ENCODE assay signal across 16 cellular contexts in the genomic region with DNA sequence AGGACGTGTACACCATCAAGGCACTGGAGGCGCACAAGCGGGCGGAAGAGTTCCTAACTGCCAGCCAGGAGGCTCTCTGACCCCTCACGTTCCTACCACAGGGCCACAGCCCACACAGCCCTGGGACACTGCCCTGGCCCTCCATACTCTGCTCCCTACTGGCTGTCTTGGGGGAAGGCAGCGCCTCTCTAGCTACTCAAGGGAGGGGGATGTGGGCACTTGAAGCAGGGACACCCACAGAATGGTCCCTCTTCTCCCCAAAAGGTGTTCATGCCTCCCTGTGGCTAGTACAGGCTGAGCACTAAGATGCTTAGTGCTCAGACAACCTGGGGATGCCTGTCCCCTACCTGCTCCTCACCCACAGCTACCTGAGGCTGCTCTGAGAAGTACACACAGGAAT. TPM values are rescaled to one million over a fixed set of nuclear protein-coding genes. Genes with fewer than 3 reads are reported as not detected.
DNase-seq lines count a peak whose midpoint lies in the region; ATAC-seq, FAIRE-seq and TF ChIP-seq lines count a peak whose summit lies in the region.
"Had no signal": no experiment of that assay in that cellular context is flagged by ENCODE, and none has a peak within 500 bp of the region (broad histone marks: within the 10 kb centered on the region; RNA-seq: fewer than 3 reads in every experiment).

No MANE protein-coding gene starts in this region.

- no peak overlapping the region for H3K27ac ChIP-seq in BLaER1
- no peak overlapping the region for H3K27ac ChIP-seq in CD8-positive, alpha-beta T cell (ENCODE audit: low read depth, low read length)
- peak overlapping the region; percentile 78 for H3K27ac ChIP-seq in RWPE1
- H3K27ac ChIP-seq in HepG2 (ENCODE audit: extremely low read length, insufficient read depth, low read length) = no peak overlapping the region
- H3K27ac ChIP-seq in aorta (ENCODE audit: low read depth in 1 of 2, low read length in 2 of 2) = no peak overlapping the region
- no peak overlapping the region for H3K27ac ChIP-seq in psoas muscle
- H3K27ac ChIP-seq: upper lobe of right lung had no signal

- H3K4me3 ChIP-seq in BLaER1 (no peak overlapping the region), HepG2 (replicated peaks in 1 of 3; ENCODE audit: insufficient read depth in 1 of 3, low read depth in 2 of 3, low read length in 3 of 3) (no peak overlapping the region), aorta (ENCODE audit: low read length in 2 of 2) (no peak overlapping the region), psoas muscle (no peak overlapping the region)
- no peak overlapping the region for H3K4me3 ChIP-seq in CD8-positive, alpha-beta T cell (ENCODE audit: low read depth, low read length)
- H3K4me3 ChIP-seq: upper lobe of right lung had no signal

- 93% methylated on average over 6 of the region's 6 CpGs for WGBS in HepG2 (ENCODE audit: low lambda C conversion rate)
- WGBS in aorta, 2 donors = 69% methylated on average over 6 of the region's 6 CpGs
- 66 to 77% (median 77%) methylated on average over 6 of the region's 6 CpGs for WGBS in psoas muscle, 3 donors

- FAIRE-seq in HepG2 (lab: Jason Lieb, UNC) = no peak
- FAIRE-seq: TTC549 had no signal

- no TSS peak for BruUV-seq in HepG2 (replicated peaks; lab: Mats Ljungman, UMichigan)

- TF ChIP-seq RAD21 in HepG2 (CRISPR knock-in tag; IDR thresholded peaks at IDR 0.05) = no peak

- H3K36me3 Mint-ChIP-seq in CD8-positive, alpha-beta T cell = peaks cover 73% of the 10 kb centered on the region

- no peak for TF ChIP-seq CTCF in CD8-positive, alpha-beta T cell (IDR thresholded peaks at IDR 0.05)
- no peak for TF ChIP-seq CTCF in RWPE1 (conservative IDR thresholded peaks at IDR 0.05; ENCODE audit: low read depth)
- TF ChIP-seq CTCF in HepG2 (CRISPR knock-in tag; IDR thresholded peaks at IDR 0.05) = peak; percentile 22; the same call in 1 of the 2 replicates
- TF ChIP-seq CTCF in psoas muscle (IDR thresholded peaks at IDR 0.05) = no peak

- peaks cover 34% of the 10 kb centered on the region for H3K4me1 ChIP-seq in BLaER1
- H3K4me1 ChIP-seq in CD8-positive, alpha-beta T cell (ENCODE audit: insufficient read depth, low read length) = peaks cover 26% of the 10 kb centered on the region
- peaks cover 29% of the 10 kb centered on the region for H3K4me1 ChIP-seq in HepG2 (ENCODE audit: insufficient read depth, low read length)
- no peaks in the 10 kb centered on the region for H3K4me1 ChIP-seq in aorta (ENCODE audit: control insufficient read depth in 1 of 2, insufficient read depth in 2 of 2, low read length in 2 of 2)
- H3K4me1 ChIP-seq in psoas muscle = peaks cover 26% of the 10 kb centered on the region

- no peak for TF ChIP-seq EP300 in HepG2 (IDR thresholded peaks at IDR 0.05; ENCODE audit: low read depth in 2 of 2, low read length in 2 of 2)
- no peak for TF ChIP-seq EP300 in HepG2 (CRISPR knock-in tag; IDR thresholded peaks at IDR 0.05; ENCODE audit: borderline replicate concordance)

- H3K27me3 Mint-ChIP-seq in CD8-positive, alpha-beta T cell (ENCODE audit: low read depth) = no peaks in the 10 kb centered on the region
- H3K27me3 Mint-ChIP-seq: activated naive CD4-positive, alpha-beta T cell treated with anti-CD3 and anti-CD28 coated beads, Interleukin-2, amount 50 U/mL, for 24 hours had no signal

- DNase-seq in CD8-positive, alpha-beta T cell = no peak
- no peak for DNase-seq in RWPE1 (ENCODE audit: low spot score)
- DNase-seq in HepG2 (ENCODE audit: low spot score) = no peak
- DNase-seq in aorta = no peak
- DNase-seq in activated CD8-positive, alpha-beta memory T cell treated with anti-CD3 and anti-CD28 coated beads, Interleukin-2, amount 50 U/mL, for 48 hours = no peak
- DNase-seq in psoas muscle = no peak
- DNase-seq: activated CD4-positive, alpha-beta T cell treated with anti-CD3 and anti-CD28 coated beads for 4 hours; left colon; midbrain; NCI-H1694 treated with DMSO at 0.1 percent for 48 hours; NCI-H69; stimulated activated CD4-positive, alpha-beta T cell treated with anti-CD3 and anti-CD28 coated beads, Interleukin-2, amount 100 ng/mL, for 24 hours; upper lobe of right lung had no signal

- H3K9me3 ChIP-seq in BLaER1 (no peaks in the 10 kb centered on the region), HepG2 (ENCODE audit: low read length) (no peaks in the 10 kb centered on the region), aorta (ENCODE audit: control insufficient read depth, low read length) (no peaks in the 10 kb centered on the region), psoas muscle (no peaks in the 10 kb centered on the region)
- H3K9me3 ChIP-seq in CD8-positive, alpha-beta T cell (ENCODE audit: low read length) = no peaks in the 10 kb centered on the region
- H3K9me3 ChIP-seq: upper lobe of right lung had no signal

- peaks cover 44% of the 10 kb centered on the region for H4K20me1 ChIP-seq in BLaER1
- no peaks in the 10 kb centered on the region for H4K20me1 ChIP-seq in HepG2 (ENCODE audit: insufficient read depth, low read length)

- no peaks in the 10 kb centered on the region for H3K27me3 ChIP-seq in BLaER1
- no peaks in the 10 kb centered on the region for H3K27me3 ChIP-seq in CD8-positive, alpha-beta T cell (ENCODE audit: insufficient read depth, low read length)
- H3K27me3 ChIP-seq in HepG2 (ENCODE audit: control insufficient read depth in 1 of 2, insufficient read depth in 2 of 2, low read length in 2 of 2) = no peaks in the 10 kb centered on the region; a peak in 1 of 5 replicates
- no peaks in the 10 kb centered on the region for H3K27me3 ChIP-seq in aorta (ENCODE audit: control insufficient read depth in 1 of 2, insufficient read depth in 2 of 2, low read length in 1 of 2)
- no peaks in the 10 kb centered on the region for H3K27me3 ChIP-seq in psoas muscle (ENCODE audit: insufficient read depth in 3 of 3, low read length in 2 of 3)
- H3K27me3 ChIP-seq: upper lobe of right lung had no signal

- POLR2A ChIA-PET in CD8-positive, alpha-beta T cell (lab: Charles Lee) = interaction anchor here (0.7 to 1.8 kb wide), 3 partner anchors 27 to 82 kb away, joined by 3 to 8 read pairs (median 3); partner anchors contain the start of genes CNPY3 and PPP2R5D
- POLR2A ChIA-PET in RWPE1 (lab: Yijun Ruan, JAX; ENCODE audit: low non-redundant PET) = no interaction called here
- POLR2A ChIA-PET in HepG2 (lab: Yijun Ruan, JAX) = interaction anchor here (1.0 to 4.9 kb wide), 3 partner anchors 27 to 82 kb away, joined by 3 to 22 read pairs (median 3); partner anchors contain the start of genes CNPY3, CUL7 and PPP2R5D

- H3K4me1 Mint-ChIP-seq in CD8-positive, alpha-beta T cell (ENCODE audit: low read depth) = peaks cover 45% of the 10 kb centered on the region

- no peak for TF ChIP-seq POLR2A in HepG2 (IDR thresholded peaks at IDR 0.05; ENCODE audit: insufficient read depth in 1 of 2, low read depth in 2 of 2, low read length in 2 of 2)

- peaks cover 64% of the 10 kb centered on the region for H3K36me3 ChIP-seq in BLaER1
- H3K36me3 ChIP-seq in CD8-positive, alpha-beta T cell (ENCODE audit: insufficient read depth, low read length) = peaks cover 17% of the 10 kb centered on the region
- peaks cover 27 to 61% of the 10 kb centered on the region in 2 experiments for H3K36me3 ChIP-seq in HepG2 (replicated peaks in 1 of 2; ENCODE audit: control insufficient read depth in 1 of 2, insufficient read depth in 2 of 2, low read length in 2 of 2)
- H3K36me3 ChIP-seq in aorta (ENCODE audit: control insufficient read depth in 1 of 2, insufficient read depth in 2 of 2, low read length in 1 of 2) = peaks cover 0 to 3% of the 10 kb centered on the region in 2 donors
- H3K36me3 ChIP-seq in psoas muscle (ENCODE audit: insufficient read depth in 1 of 2, low read depth in 1 of 2) = peaks cover 6 to 63% of the 10 kb centered on the region in 2 donors

- no peak for ATAC-seq in CD8-positive, alpha-beta T cell
- ATAC-seq in HepG2 (no peak), aorta (ENCODE audit: low FRiP score) (no peak), psoas muscle (no peak)
- ATAC-seq: left colon, upper lobe of right lung had no signal

- no peaks in the 10 kb centered on the region for H3K9me3 Mint-ChIP-seq in CD8-positive, alpha-beta T cell
- H3K9me3 Mint-ChIP-seq: activated naive CD4-positive, alpha-beta T cell treated with anti-CD3 and anti-CD28 coated beads, Interleukin-2, amount 50 U/mL, for 24 hours had no signal

- H2AFZ ChIP-seq in HepG2 (ENCODE audit: low read length) = no peak overlapping the region

- H3K4me3 Mint-ChIP-seq in CD8-positive, alpha-beta T cell = no peak overlapping the region

- CTCF ChIA-PET in CD8-positive, alpha-beta T cell (lab: Charles Lee) = interaction anchor here (1.1 to 1.9 kb wide), 4 partner anchors 9 to 132 kb away, joined by 3 to 15 read pairs (median 3); partner anchors contain the start of gene PPP2R5D
- CTCF ChIA-PET in RWPE1 (lab: Yijun Ruan, JAX) (interaction anchor here (0.6 kb wide), 1 partner anchor 351 kb away, joined by 3 read pairs; no protein-coding TSS in a partner anchor), HepG2 (lab: Yijun Ruan, JAX; ENCODE audit: low intra/inter-chr PET ratio, low total read pairs) (no interaction called here)

- in situ Hi-C loops in HepG2 (cut with HindIII; ENCODE audit: extremely low pct_ligation_motif_present, low pct_unique_long_range_greater_than_20kb) = no loop called here

- H3K4me2 ChIP-seq in BLaER1 = no peak overlapping the region
- H3K4me2 ChIP-seq in HepG2 (ENCODE audit: low read depth, low read length) = no peak overlapping the region

- peak overlapping the region; percentile 67 for H3K27ac Mint-ChIP-seq in CD8-positive, alpha-beta T cell

- peak overlapping the region; percentile 34; the same call in 1 of the 2 replicates for H3K9ac ChIP-seq in BLaER1
- H3K9ac ChIP-seq in HepG2 (ENCODE audit: insufficient read depth, low read depth, low read length) = no peak overlapping the region

- peaks cover 27% of the 10 kb centered on the region for H3K79me2 ChIP-seq in HepG2 (ENCODE audit: insufficient read depth, low read length)

- intact Hi-C loops in CD8-positive, alpha-beta T cell (cut with DNase I, micrococcal nuclease) = loop anchor here (5.0 kb wide), 4 partner anchors 109 to 794 kb away; partner anchors contain the start of genes MRPS10 (in 1 of the 2) and UBR2 (in 1 of the 2)
- intact Hi-C loops in HepG2 (cut with micrococcal nuclease; ENCODE audit: unreplicated experiment) = loop anchor here (5.0 kb wide), 2 partner anchors 41 to 49 kb away; partner anchors contain the start of genes CUL7 and GNMT
- intact Hi-C loops in aorta (cut with DNase I) = loop anchor here in 1 of 2 donors (5.0 kb wide), 1 partner anchor 34 kb away; the partner anchor contains the start of gene PEX6
- intact Hi-C loops in psoas muscle (cut with DNase I) = no loop called here

RNA-seq across cellular contexts. Expression of gene MEA1, which starts 2.5 kb away (rescaled TPM):
- 10 to 100 TPM; 14.5 to 15.3 TPM for total RNA-seq in CD8-positive, alpha-beta T cell
- total RNA-seq in HepG2 (2016; rRNA removed; fragmentation: Illumina TruSeq; extraction: Trizol) (86.2 and 110 TPM in 2 replicates), aorta (10 to 100 TPM; 44.5 to 44.6 TPM), psoas muscle (10 to 100 TPM; 20.3 to 27.5 (median 26.9) TPM)
- total RNA-seq in HepG2 (2016; cell fraction: cytosol; rRNA removed; fragmentation: Illumina TruSeq; extraction: Trizol; ENCODE audit: low read depth) = 73.4 and 74.1 TPM in 2 replicates
- 91.8 and 113 TPM in 2 replicates for total RNA-seq in HepG2 (2016; cell fraction: insoluble cytoplasmic fraction; rRNA removed; fragmentation: Illumina TruSeq; extraction: Trizol)
- total RNA-seq in HepG2 (2016; cell fraction: membrane; rRNA removed; fragmentation: Illumina TruSeq; extraction: Trizol) = 73.5 and 81.5 TPM in 2 replicates
- 28.1 and 30.3 TPM in 2 replicates for total RNA-seq in HepG2 (2016; cell fraction: nucleus; rRNA removed; fragmentation: Illumina TruSeq; extraction: Trizol)
- polyA plus RNA-seq in HepG2 (2011; rRNA removed) (75.6 and 76.6 TPM in 2 replicates), aorta (100 to 1,000 TPM in 1 of 2 donors, 10 to 100 TPM in 1; 93.5 to 110 TPM), psoas muscle (10 to 100 TPM; 42.5 to 95.2 (median 48.6) TPM)
- polyA plus RNA-seq in HepG2 (2011; cell fraction: cytosol; rRNA removed) = 82.4 and 83.4 TPM in 2 replicates
- polyA plus RNA-seq in HepG2 (2011; cell fraction: nucleus; rRNA removed) = 22.5 and 25.9 TPM in 2 replicates
- 72.3 and 76.5 TPM in 2 replicates for polyA plus RNA-seq in HepG2 (2012)
- polyA plus RNA-seq in HepG2 (2016; cell fraction: cytosol; fragmentation: Illumina TruSeq; extraction: Trizol; ENCODE audit: low read depth) = 90.9 and 98.9 TPM in 2 replicates
- 153 and 161 TPM in 2 replicates for polyA plus RNA-seq in HepG2 (2016; cell fraction: insoluble cytoplasmic fraction; fragmentation: Illumina TruSeq; extraction: Trizol; ENCODE audit: low read depth)
- 89.0 and 95.5 TPM in 2 replicates for polyA plus RNA-seq in HepG2 (2016; cell fraction: membrane; fragmentation: Illumina TruSeq; extraction: Trizol; ENCODE audit: low read depth)
- 64.2 and 67.4 TPM in 2 replicates for polyA plus RNA-seq in HepG2 (2016; cell fraction: nucleus; fragmentation: Illumina TruSeq; extraction: Trizol; ENCODE audit: insufficient read depth, low read depth)
- 46.4 and 87.1 TPM in 2 replicates for polyA minus RNA-seq in HepG2 (2011; rRNA and poly(A)+ RNA removed; ENCODE audit: low replicate concordance)
- polyA minus RNA-seq in HepG2 (2011; cell fraction: cytosol; rRNA and poly(A)+ RNA removed) = 19.0 and 23.8 TPM in 2 replicates
- polyA minus RNA-seq in HepG2 (2011; cell fraction: nucleus; rRNA and poly(A)+ RNA removed) = 15.2 and 18.8 TPM in 2 replicates

RNA-seq across cellular contexts. Expression of gene KLHDC3, which starts 2.8 kb away (rescaled TPM):
- total RNA-seq in CD8-positive, alpha-beta T cell = 10 to 100 TPM; 20.9 to 21.7 TPM
- 91.5 and 92.5 TPM in 2 replicates for total RNA-seq in HepG2 (2016; rRNA removed; fragmentation: Illumina TruSeq; extraction: Trizol)
- 92.6 and 104 TPM in 2 replicates for total RNA-seq in HepG2 (2016; cell fraction: cytosol; rRNA removed; fragmentation: Illumina TruSeq; extraction: Trizol; ENCODE audit: low read depth)
- 81.4 and 95.9 TPM in 2 replicates for total RNA-seq in HepG2 (2016; cell fraction: insoluble cytoplasmic fraction; rRNA removed; fragmentation: Illumina TruSeq; extraction: Trizol)
- total RNA-seq in HepG2 (2016; cell fraction: membrane; rRNA removed; fragmentation: Illumina TruSeq; extraction: Trizol) = 165 and 174 TPM in 2 replicates
- 33.2 and 38.7 TPM in 2 replicates for total RNA-seq in HepG2 (2016; cell fraction: nucleus; rRNA removed; fragmentation: Illumina TruSeq; extraction: Trizol)
- polyA plus RNA-seq in HepG2 (2011; rRNA removed) = 78.3 and 98.4 TPM in 2 replicates
- 97.5 and 104 TPM in 2 replicates for polyA plus RNA-seq in HepG2 (2011; cell fraction: cytosol; rRNA removed)
- 95.1 and 97.9 TPM in 2 replicates for polyA plus RNA-seq in HepG2 (2011; cell fraction: nucleus; rRNA removed)
- 81.6 and 83.1 TPM in 2 replicates for polyA plus RNA-seq in HepG2 (2012)
- 89.0 and 108 TPM in 2 replicates for polyA plus RNA-seq in HepG2 (2016; cell fraction: cytosol; fragmentation: Illumina TruSeq; extraction: Trizol; ENCODE audit: low read depth)
- 74.1 and 85.8 TPM in 2 replicates for polyA plus RNA-seq in HepG2 (2016; cell fraction: insoluble cytoplasmic fraction; fragmentation: Illumina TruSeq; extraction: Trizol; ENCODE audit: low read depth)
- 126 and 140 TPM in 2 replicates for polyA plus RNA-seq in HepG2 (2016; cell fraction: membrane; fragmentation: Illumina TruSeq; extraction: Trizol; ENCODE audit: low read depth)
- polyA plus RNA-seq in HepG2 (2016; cell fraction: nucleus; fragmentation: Illumina TruSeq; extraction: Trizol; ENCODE audit: insufficient read depth, low read depth) = 57.9 and 59.0 TPM in 2 replicates
- 126 and 143 TPM in 2 replicates for polyA minus RNA-seq in HepG2 (2011; rRNA and poly(A)+ RNA removed; ENCODE audit: low replicate concordance)
- 36.5 and 39.9 TPM in 2 replicates for polyA minus RNA-seq in HepG2 (2011; cell fraction: cytosol; rRNA and poly(A)+ RNA removed)
- polyA minus RNA-seq in HepG2 (2011; cell fraction: nucleus; rRNA and poly(A)+ RNA removed) = 18.9 and 19.6 TPM in 2 replicates
- 10 to 100 TPM; 55.7 to 61.7 TPM for total RNA-seq in aorta
- 10 to 100 TPM; 74.6 to 95.9 TPM for polyA plus RNA-seq in aorta
- total RNA-seq in psoas muscle = 100 to 1,000 TPM in 2 of 4 donors, 10 to 100 TPM in 2; 75.2 to 115 (median 99.1) TPM
- polyA plus RNA-seq in psoas muscle = 100 to 1,000 TPM in 1 of 3 donors, 10 to 100 TPM in 2; 61.7 to 198 (median 97.1) TPM

RNA-seq across cellular contexts. Expression of gene RRP36, which starts 10.2 kb away (rescaled TPM):
- 10 to 100 TPM; 20.1 to 20.2 TPM for total RNA-seq in CD8-positive, alpha-beta T cell
- total RNA-seq in HepG2 (2016; rRNA removed; fragmentation: Illumina TruSeq; extraction: Trizol) (144 and 184 TPM in 2 replicates), aorta (10 to 100 TPM; 36.7 to 41.1 TPM), psoas muscle (10 to 100 TPM; 31.0 to 47.3 (median 37.5) TPM)
- total RNA-seq in HepG2 (2016; cell fraction: cytosol; rRNA removed; fragmentation: Illumina TruSeq; extraction: Trizol; ENCODE audit: low read depth) = 41.5 and 43.9 TPM in 2 replicates
- total RNA-seq in HepG2 (2016; cell fraction: insoluble cytoplasmic fraction; rRNA removed; fragmentation: Illumina TruSeq; extraction: Trizol) = 139 and 185 TPM in 2 replicates
- 82.9 and 85.4 TPM in 2 replicates for total RNA-seq in HepG2 (2016; cell fraction: membrane; rRNA removed; fragmentation: Illumina TruSeq; extraction: Trizol)
- total RNA-seq in HepG2 (2016; cell fraction: nucleus; rRNA removed; fragmentation: Illumina TruSeq; extraction: Trizol) = 49.7 and 52.1 TPM in 2 replicates
- polyA plus RNA-seq in HepG2 (2011; rRNA removed) (29.5 and 31.1 TPM in 2 replicates), aorta (10 to 100 TPM; 29.6 to 40.5 TPM), psoas muscle (10 to 100 TPM; 39.7 to 70.5 (median 68.2) TPM)
- polyA plus RNA-seq in HepG2 (2011; cell fraction: cytosol; rRNA removed) = 28.3 and 36.3 TPM in 2 replicates
- 8.2 and 11.1 TPM in 2 replicates for polyA plus RNA-seq in HepG2 (2011; cell fraction: nucleus; rRNA removed)
- 35.6 and 36.9 TPM in 2 replicates for polyA plus RNA-seq in HepG2 (2012)
- polyA plus RNA-seq in HepG2 (2016; cell fraction: cytosol; fragmentation: Illumina TruSeq; extraction: Trizol; ENCODE audit: low read depth) = 26.9 and 28.8 TPM in 2 replicates
- polyA plus RNA-seq in HepG2 (2016; cell fraction: insoluble cytoplasmic fraction; fragmentation: Illumina TruSeq; extraction: Trizol; ENCODE audit: low read depth) = 145 and 156 TPM in 2 replicates
- polyA plus RNA-seq in HepG2 (2016; cell fraction: membrane; fragmentation: Illumina TruSeq; extraction: Trizol; ENCODE audit: low read depth) = 45.9 and 51.4 TPM in 2 replicates
- 64.0 and 64.6 TPM in 2 replicates for polyA plus RNA-seq in HepG2 (2016; cell fraction: nucleus; fragmentation: Illumina TruSeq; extraction: Trizol; ENCODE audit: insufficient read depth, low read depth)
- 22.6 and 58.3 TPM in 2 replicates for polyA minus RNA-seq in HepG2 (2011; rRNA and poly(A)+ RNA removed; ENCODE audit: low replicate concordance)
- polyA minus RNA-seq in HepG2 (2011; cell fraction: cytosol; rRNA and poly(A)+ RNA removed) = 22.8 and 24.6 TPM in 2 replicates
- 12.1 and 18.5 TPM in 2 replicates for polyA minus RNA-seq in HepG2 (2011; cell fraction: nucleus; rRNA and poly(A)+ RNA removed)

RNA-seq across cellular contexts. Expression of gene PPP2R5D, which starts 26.8 kb away (rescaled TPM):
- 10 to 100 TPM; 14.1 to 19.5 TPM for total RNA-seq in CD8-positive, alpha-beta T cell
- total RNA-seq in HepG2 (2016; rRNA removed; fragmentation: Illumina TruSeq; extraction: Trizol) (55.6 and 60.4 TPM in 2 replicates), aorta (10 to 100 TPM; 22.9 to 31.7 TPM), psoas muscle (10 to 100 TPM; 25.9 to 36.4 (median 31.0) TPM)
- 8.7 and 10.0 TPM in 2 replicates for total RNA-seq in HepG2 (2016; cell fraction: cytosol; rRNA removed; fragmentation: Illumina TruSeq; extraction: Trizol; ENCODE audit: low read depth)
- total RNA-seq in HepG2 (2016; cell fraction: insoluble cytoplasmic fraction; rRNA removed; fragmentation: Illumina TruSeq; extraction: Trizol) = 50.4 and 57.8 TPM in 2 replicates
- total RNA-seq in HepG2 (2016; cell fraction: membrane; rRNA removed; fragmentation: Illumina TruSeq; extraction: Trizol) = 26.0 and 26.2 TPM in 2 replicates
- 32.7 and 35.1 TPM in 2 replicates for total RNA-seq in HepG2 (2016; cell fraction: nucleus; rRNA removed; fragmentation: Illumina TruSeq; extraction: Trizol)
- polyA plus RNA-seq in HepG2 (2011; rRNA removed) (39.4 and 53.7 TPM in 2 replicates), aorta (10 to 100 TPM; 20.3 to 31.5 TPM), psoas muscle (10 to 100 TPM; 25.6 to 46.7 (median 27.1) TPM)
- 41.3 and 44.3 TPM in 2 replicates for polyA plus RNA-seq in HepG2 (2011; cell fraction: cytosol; rRNA removed)
- polyA plus RNA-seq in HepG2 (2011; cell fraction: nucleus; rRNA removed) = 50.5 and 51.8 TPM in 2 replicates
- polyA plus RNA-seq in HepG2 (2012) = 34.9 and 36.8 TPM in 2 replicates
- polyA plus RNA-seq in HepG2 (2016; cell fraction: cytosol; fragmentation: Illumina TruSeq; extraction: Trizol; ENCODE audit: low read depth) = 7.3 and 8.1 TPM in 2 replicates
- 57.4 and 66.7 TPM in 2 replicates for polyA plus RNA-seq in HepG2 (2016; cell fraction: insoluble cytoplasmic fraction; fragmentation: Illumina TruSeq; extraction: Trizol; ENCODE audit: low read depth)
- 15.9 and 19.4 TPM in 2 replicates for polyA plus RNA-seq in HepG2 (2016; cell fraction: membrane; fragmentation: Illumina TruSeq; extraction: Trizol; ENCODE audit: low read depth)
- polyA plus RNA-seq in HepG2 (2016; cell fraction: nucleus; fragmentation: Illumina TruSeq; extraction: Trizol; ENCODE audit: insufficient read depth, low read depth) = 64.1 and 68.3 TPM in 2 replicates
- polyA minus RNA-seq in HepG2 (2011; rRNA and poly(A)+ RNA removed; ENCODE audit: low replicate concordance) = 93.1 and 95.5 TPM in 2 replicates
- polyA minus RNA-seq in HepG2 (2011; cell fraction: cytosol; rRNA and poly(A)+ RNA removed) = 33.1 and 38.4 TPM in 2 replicates
- polyA minus RNA-seq in HepG2 (2011; cell fraction: nucleus; rRNA and poly(A)+ RNA removed) = 16.5 and 18.2 TPM in 2 replicates

RNA-seq across cellular contexts. Expression of gene PEX6, which starts 32.2 kb away (rescaled TPM):
- total RNA-seq in CD8-positive, alpha-beta T cell = 1 to 10 TPM; 6.7 to 6.8 TPM
- 3.6 and 5.1 TPM in 2 replicates for total RNA-seq in HepG2 (2016; rRNA removed; fragmentation: Illumina TruSeq; extraction: Trizol)
- 0.61 and 1.2 TPM in 2 replicates for total RNA-seq in HepG2 (2016; cell fraction: cytosol; rRNA removed; fragmentation: Illumina TruSeq; extraction: Trizol; ENCODE audit: low read depth)
- total RNA-seq in HepG2 (2016; cell fraction: insoluble cytoplasmic fraction; rRNA removed; fragmentation: Illumina TruSeq; extraction: Trizol) = 2.9 and 4.9 TPM in 2 replicates
- 2.1 TPM in 2 replicates for total RNA-seq in HepG2 (2016; cell fraction: membrane; rRNA removed; fragmentation: Illumina TruSeq; extraction: Trizol)
- total RNA-seq in HepG2 (2016; cell fraction: nucleus; rRNA removed; fragmentation: Illumina TruSeq; extraction: Trizol) = 5.5 and 5.6 TPM in 2 replicates
- 6.7 and 8.5 TPM in 2 replicates for polyA plus RNA-seq in HepG2 (2011; rRNA removed)
- polyA plus RNA-seq in HepG2 (2011; cell fraction: cytosol; rRNA removed) = 5.0 and 6.5 TPM in 2 replicates
- 46.4 and 54.7 TPM in 2 replicates for polyA plus RNA-seq in HepG2 (2011; cell fraction: nucleus; rRNA removed)
- polyA plus RNA-seq in HepG2 (2012) = 8.5 and 12.2 TPM in 2 replicates
- 0.38 and 0.54 TPM in 2 replicates for polyA plus RNA-seq in HepG2 (2016; cell fraction: cytosol; fragmentation: Illumina TruSeq; extraction: Trizol; ENCODE audit: low read depth)
- polyA plus RNA-seq in HepG2 (2016; cell fraction: insoluble cytoplasmic fraction; fragmentation: Illumina TruSeq; extraction: Trizol; ENCODE audit: low read depth) = 2.3 and 3.1 TPM in 2 replicates
- 1.00 and 1.0 TPM in 2 replicates for polyA plus RNA-seq in HepG2 (2016; cell fraction: membrane; fragmentation: Illumina TruSeq; extraction: Trizol; ENCODE audit: low read depth)
- 8.5 and 8.9 TPM in 2 replicates for polyA plus RNA-seq in HepG2 (2016; cell fraction: nucleus; fragmentation: Illumina TruSeq; extraction: Trizol; ENCODE audit: insufficient read depth, low read depth)
- 13.3 and 14.3 TPM in 2 replicates for polyA minus RNA-seq in HepG2 (2011; rRNA and poly(A)+ RNA removed; ENCODE audit: low replicate concordance)
- 4.7 and 7.1 TPM in 2 replicates for polyA minus RNA-seq in HepG2 (2011; cell fraction: cytosol; rRNA and poly(A)+ RNA removed)
- polyA minus RNA-seq in HepG2 (2011; cell fraction: nucleus; rRNA and poly(A)+ RNA removed) = 7.8 and 8.2 TPM in 2 replicates
- total RNA-seq in aorta = 10 to 100 TPM; 11.7 to 16.1 TPM
- 10 to 100 TPM; 13.8 to 22.0 TPM for polyA plus RNA-seq in aorta
- total RNA-seq in psoas muscle = 10 to 100 TPM; 15.4 to 37.4 (median 25.8) TPM
- polyA plus RNA-seq in psoas muscle = 10 to 100 TPM; 12.0 to 37.8 (median 16.5) TPM

Comparison
In these comparisons a context has a peak if more than half of its experiments do, and no peak if none do; other contexts are left out.
1. intact Hi-C loops: an anchor here in CD8-positive, alpha-beta T cell (5.0 kb wide) and HepG2 (5.0 kb wide); none called in psoas muscle.